ENCODE assay signal across 21 cellular contexts in the genomic region with DNA sequence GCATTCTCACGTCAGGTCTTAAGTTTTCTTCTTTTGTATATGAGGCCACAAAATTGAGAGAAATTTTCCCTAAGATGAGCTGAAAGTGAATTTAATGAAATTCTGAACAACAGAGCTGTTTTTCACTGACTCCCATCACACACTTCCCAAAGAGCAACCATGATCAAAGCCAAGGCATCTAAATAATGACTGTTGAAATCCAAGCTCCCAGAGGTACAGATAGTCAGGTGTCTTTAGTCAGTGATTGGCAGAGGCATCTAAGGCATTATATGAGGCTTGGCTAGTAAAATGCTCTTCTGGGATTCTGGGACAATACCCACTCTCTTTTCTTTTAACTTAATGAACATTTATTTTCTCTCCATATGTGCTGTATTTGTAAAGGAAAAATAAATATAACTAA. TPM values are rescaled to one million over a fixed set of nuclear protein-coding genes. Genes with fewer than 3 reads are reported as not detected.
DNase-seq lines count a peak whose midpoint lies in the region; ATAC-seq, FAIRE-seq and TF ChIP-seq lines count a peak whose summit lies in the region.
"Had no signal": no experiment of that assay in that cellular context is flagged by ENCODE, and none has a peak within 500 bp of the region (broad histone marks: within the 10 kb centered on the region; RNA-seq: fewer than 3 reads in every experiment).

No MANE protein-coding gene starts in this region.

- no peak for ATAC-seq in IMR-90 (ENCODE audit: low read depth)
- ATAC-seq: K562 had no signal

- no peak overlapping the region for H3K4me3 ChIP-seq in IMR-90 (ENCODE audit: insufficient read depth, low read depth, low read length)
- H3K4me3 ChIP-seq in H1 (ENCODE audit: extremely low read depth in 1 of 4, insufficient read depth in 2 of 4, low read depth in 3 of 4, low read length in 4 of 4), result no peak overlapping the region
- H3K4me3 ChIP-seq in smooth muscle cell, result peak overlapping the region; percentile 65
- H3K4me3 ChIP-seq: BLaER1, K562 had no signal

- intact Hi-C loops in IMR-90 (cut with micrococcal nuclease), result no loop called here

- H4K5ac ChIP-seq in IMR-90 (ENCODE audit: low read depth, low read length), result no peak overlapping the region
- no peak overlapping the region for H4K5ac ChIP-seq in H1 (ENCODE audit: insufficient read length, low read depth, low read length)

- in situ Hi-C loops in IMR-90 (cut with MboI; ENCODE audit: low sequenced_read_pairs), result loop anchor here (10.0 kb wide), 2 partner anchors 302 to 658 kb away; no protein-coding TSS in a partner anchor

- no peak overlapping the region for H2BK120ac ChIP-seq in IMR-90 (ENCODE audit: low read depth, low read length)
- no peak overlapping the region for H2BK120ac ChIP-seq in H1 (replicated peaks; ENCODE audit: low read depth, low read length)

- H4K8ac ChIP-seq in IMR-90 (ENCODE audit: low read depth in 2 of 2, low read length in 2 of 2) (no peak overlapping the region), H1 (ENCODE audit: extremely low read depth, insufficient read depth, low read length) (no peak overlapping the region)

- no peak overlapping the region for H3K9ac ChIP-seq in IMR-90 (ENCODE audit: low read depth, low read length)
- no peak overlapping the region for H3K9ac ChIP-seq in H1 (replicated peaks in 1 of 4; ENCODE audit: extremely low read depth in 1 of 4, low read depth in 3 of 4, low read length in 3 of 4)
- H3K9ac ChIP-seq in smooth muscle cell (ENCODE audit: low read depth), result no peak overlapping the region
- H3K9ac ChIP-seq: BLaER1 had no signal

- no peak overlapping the region for H2BK12ac ChIP-seq in H1 (ENCODE audit: low read depth, low read length)

- H3K27me3 ChIP-seq in IMR-90 (ENCODE audit: control insufficient read depth, insufficient read depth, low read length) (no peaks in the 10 kb centered on the region), H1 (replicated peaks in 1 of 4; ENCODE audit: control insufficient read depth in 3 of 4, extremely low read depth in 1 of 4, insufficient read depth in 3 of 4, low read length in 3 of 4) (peaks cover 49 to 61% (median 58%) of the 10 kb centered on the region in 4 experiments), smooth muscle cell (ENCODE audit: low read depth) (peaks cover 8% of the 10 kb centered on the region)

- FAIRE-seq in H1 (lab: Jason Lieb, UNC), result no peak
- FAIRE-seq: G401.6, GM12891, GM19239, K562 had no signal

- no peak overlapping the region for H3K18ac ChIP-seq in IMR-90 (ENCODE audit: low read depth, low read length)
- no peak overlapping the region for H3K18ac ChIP-seq in H1 (ENCODE audit: extremely low read depth, low read length)

- H4K91ac ChIP-seq in IMR-90 (ENCODE audit: insufficient read depth, low read depth, low read length), result no peak overlapping the region
- H4K91ac ChIP-seq in H1 (replicated peaks; ENCODE audit: insufficient read length, low read length), result no peak overlapping the region

- POLR2A ChIA-PET in IMR-90 (lab: Charles Lee; ENCODE audit: unreplicated experiment), result no interaction called here
- POLR2A ChIA-PET in H1 (lab: Charles Lee; ENCODE audit: partially characterized antibody), result interaction anchor here (0.8 to 8.9 kb wide), 8 partner anchors 7 to 392 kb away, joined by 3 to 70 read pairs (median 6); no protein-coding TSS in a partner anchor

- H3K23ac ChIP-seq in IMR-90 (ENCODE audit: low read depth, low read length), result no peak overlapping the region
- no peak overlapping the region for H3K23ac ChIP-seq in H1 (ENCODE audit: insufficient read length)

- DNase-seq in DMS153 treated with DMSO at 0.1 percent for 48 hours (lab: John Stamatoyannopoulos, UW; ENCODE audit: unreplicated experiment) (peak; percentile 19), DMS153 (lab: John Stamatoyannopoulos, UW) (no peak), IMR-90 (no peak), H1 (ENCODE audit: low read depth in 1 of 2, low spot score in 2 of 2) (no peak), smooth muscle cell (lab: John Stamatoyannopoulos, UW; ENCODE audit: unreplicated experiment) (no peak), T-helper 9 cell (no peak)
- DNase-seq in stimulated activated CD4-positive, alpha-beta T cell treated with anti-CD3 and anti-CD28 coated beads, Interleukin-4, amount 100 ng/mL, for 4 hours, result no peak
- no peak for DNase-seq in activated CD8-positive, alpha-beta memory T cell treated with anti-CD3 and anti-CD28 coated beads for 24 hours
- DNase-seq: Calu3; CD4-positive, alpha-beta memory T cell; GOT3; H9 had no signal

- no peaks in the 10 kb centered on the region for H3K79me2 ChIP-seq in H1 (ENCODE audit: control insufficient read depth in 1 of 2, insufficient read depth in 2 of 2, low read length in 2 of 2)
- peaks cover 18% of the 10 kb centered on the region for H3K79me2 ChIP-seq in smooth muscle cell (ENCODE audit: low read depth)

- H3K79me1 ChIP-seq in IMR-90 (ENCODE audit: low read depth in 1 of 2, low read length in 2 of 2) (peaks cover 0 to 20% of the 10 kb centered on the region in 2 experiments; a peak in 2 of 4 replicates), H1 (ENCODE audit: low read depth, low read length) (no peaks in the 10 kb centered on the region)

- H4K20me1 ChIP-seq in IMR-90 (ENCODE audit: insufficient read depth, low read length) (no peaks in the 10 kb centered on the region), H1 (replicated peaks in 1 of 2; ENCODE audit: control insufficient read depth in 1 of 2, insufficient read depth in 2 of 2, low read length in 2 of 2) (peaks cover 8 to 12% of the 10 kb centered on the region in 2 experiments), smooth muscle cell (ENCODE audit: low read depth) (no peaks in the 10 kb centered on the region)
- H4K20me1 ChIP-seq: BLaER1 had no signal

- TF ChIP-seq POLR2A in IMR-90 (IDR thresholded peaks at IDR 0.05; ENCODE audit: low read depth, low read length), result no peak
- peak in 1 of 2 experiments; percentile 43; a peak in 1 of 3 replicates for TF ChIP-seq POLR2A in H1 (IDR thresholded peaks at IDR 0.05; ENCODE audit: control extremely low read depth in 1 of 2, low read depth in 2 of 2, low read length in 2 of 2)

- CTCF ChIA-PET in IMR-90 (lab: Yijun Ruan, JAX), result interaction anchor here (1.5 kb wide), 1 partner anchor 153 kb away, joined by 3 read pairs; no protein-coding TSS in a partner anchor
- CTCF ChIA-PET in H1 (lab: Charles Lee; ENCODE audit: partially characterized antibody), result interaction anchor here (1.0 kb wide), 1 partner anchor 13 kb away, joined by 3 read pairs; no protein-coding TSS in a partner anchor

- no peak overlapping the region for H3K4me2 ChIP-seq in IMR-90 (ENCODE audit: low read depth, low read length)
- no peak overlapping the region for H3K4me2 ChIP-seq in H1 (ENCODE audit: insufficient read depth in 1 of 2, low read depth in 2 of 2, low read length in 2 of 2)
- no peak overlapping the region for H3K4me2 ChIP-seq in smooth muscle cell
- H3K4me2 ChIP-seq: BLaER1 had no signal

- H3K14ac ChIP-seq in IMR-90 (replicated peaks; ENCODE audit: low read depth, low read length), result no peak overlapping the region
- H3K14ac ChIP-seq in H1 (ENCODE audit: insufficient read length), result no peak overlapping the region

- no peak for TF ChIP-seq EP300 in H1 (IDR thresholded peaks at IDR 0.05; ENCODE audit: borderline replicate concordance in 1 of 2, low read depth in 2 of 2, low read length in 2 of 2)

- H2BK15ac ChIP-seq in IMR-90 (ENCODE audit: low read depth, low read length) (0 out of 3 replicates have a peak overlapping the region, but pooled peaks have one; percentile 31), H1 (ENCODE audit: low read length) (no peak overlapping the region)

- TF ChIP-seq CTCF in IMR-90 (conservative IDR thresholded peaks at IDR 0.05; ENCODE audit: low read depth, low read length) (no peak), H1 (IDR thresholded peaks at IDR 0.05; ENCODE audit: control extremely low read depth in 1 of 3, insufficient read depth in 1 of 3, low read depth in 1 of 3, low read length in 3 of 3) (no peak), smooth muscle cell (IDR thresholded peaks at IDR 0.05; ENCODE audit: borderline replicate concordance, insufficient read depth, poor library complexity, severe bottlenecking) (no peak)

- H3K23me2 ChIP-seq in H1 (ENCODE audit: low read depth, low read length), result peaks cover 12% of the 10 kb centered on the region

- H3K27ac ChIP-seq in IMR-90 (ENCODE audit: insufficient read depth, low read length), result no peak overlapping the region
- H3K27ac ChIP-seq in H1 (ENCODE audit: low read depth, low read length), result no peak overlapping the region
- no peak overlapping the region for H3K27ac ChIP-seq in smooth muscle cell (ENCODE audit: low read depth)
- H3K27ac ChIP-seq: 22Rv1, BLaER1 had no signal

- H3F3A ChIP-seq in smooth muscle cell (ENCODE audit: low read depth), result no peaks in the 10 kb centered on the region

- no peak overlapping the region for H3K4ac ChIP-seq in IMR-90 (ENCODE audit: low read depth, low read length)
- no peak overlapping the region for H3K4ac ChIP-seq in H1 (replicated peaks; ENCODE audit: insufficient read length, low read depth, low read length)

- H3K36me3 ChIP-seq in IMR-90 (ENCODE audit: control insufficient read depth, insufficient read depth, low read length), result no peaks in the 10 kb centered on the region
- peaks cover 0 to 5% (median 0%) of the 10 kb centered on the region in 4 experiments; a peak in 1 of 8 replicates for H3K36me3 ChIP-seq in H1 (ENCODE audit: control insufficient read depth in 2 of 4, insufficient read depth in 4 of 4, low read length in 3 of 4)
- no peaks in the 10 kb centered on the region for H3K36me3 ChIP-seq in smooth muscle cell (ENCODE audit: low read depth)
- H3K36me3 ChIP-seq: BLaER1 had no signal

- no peak overlapping the region for H2AK9ac ChIP-seq in IMR-90 (replicated peaks; ENCODE audit: low read depth, low read length, poor library complexity)

- no TSS peak for BruUV-seq in IMR-90 (replicated peaks; lab: Mats Ljungman, UMichigan)

- no peak for TF ChIP-seq RAD21 in IMR-90 (IDR thresholded peaks at IDR 0.05; ENCODE audit: low read length)
- TF ChIP-seq RAD21 in H1 (IDR thresholded peaks at IDR 0.05 in 1 of 2, conservative IDR thresholded peaks at IDR 0.05 in 1 of 2; ENCODE audit: low read depth in 2 of 2, low read length in 2 of 2), result no peak

- no CpG with 5 or more reads among the region's 1 CpG for WGBS in IMR-90 (ENCODE audit: extremely low coverage in 2 of 2, insufficient read length in 1 of 2), 2 experiments
- 86% methylated on average over 1 of the region's 1 CpG; no CpG with 5 or more reads in 1 of the 2 experiments for WGBS in H1 (ENCODE audit: extremely low coverage in 1 of 2, insufficient coverage in 1 of 2, insufficient read length in 1 of 2, insufficient replicate concordance in 2 of 2, low coverage in 1 of 2, low lambda C conversion rate in 2 of 2, missing lambda C conversion rate in 1 of 2), 2 experiments
- WGBS in smooth muscle cell (ENCODE audit: low lambda C conversion rate), result 100% methylated on average over 1 of the region's 1 CpG

- H2BK20ac ChIP-seq in IMR-90 (ENCODE audit: low read depth, low read length) (no peak overlapping the region), H1 (ENCODE audit: low read length) (no peak overlapping the region)

- dilution Hi-C loops in IMR-90 (cut with HindIII; ENCODE audit: low sequenced_read_pairs, unreplicated experiment), result no loop called here

- H2AFZ ChIP-seq in IMR-90 (replicated peaks; ENCODE audit: low read length, poor library complexity), result no peak overlapping the region
- H2AFZ ChIP-seq in H1 (ENCODE audit: low read length), result no peak overlapping the region
- no peak overlapping the region for H2AFZ ChIP-seq in smooth muscle cell (ENCODE audit: low read depth)

- H3K4me1 ChIP-seq in IMR-90 (ENCODE audit: control insufficient read depth, insufficient read depth, low read length) (peaks cover 11% of the 10 kb centered on the region; the same call in 1 of the 2 replicates), H1 (replicated peaks in 1 of 4; ENCODE audit: control insufficient read depth in 3 of 4, insufficient read depth in 4 of 4, low read length in 3 of 4) (peaks cover 3 to 20% (median 12%) of the 10 kb centered on the region in 4 experiments), smooth muscle cell (ENCODE audit: low read depth) (peaks cover 10% of the 10 kb centered on the region)
- H3K4me1 ChIP-seq: BLaER1 had no signal

- no peak overlapping the region for H3K56ac ChIP-seq in IMR-90 (ENCODE audit: extremely low read depth, insufficient read depth, low read length)
- no peak overlapping the region for H3K56ac ChIP-seq in H1 (replicated peaks; ENCODE audit: insufficient read length, low read depth, low read length)

- H2AK5ac ChIP-seq in IMR-90 (ENCODE audit: low read depth, low read length) (no peak overlapping the region), H1 (ENCODE audit: low read depth, low read length) (no peak overlapping the region)

- peaks cover 9% of the 10 kb centered on the region; the same call in 1 of the 2 replicates for H3K9me1 ChIP-seq in IMR-90 (ENCODE audit: insufficient read depth, low read length)

- H3K9me3 ChIP-seq in IMR-90 (ENCODE audit: control insufficient read depth, insufficient read depth, low read length) (peaks cover 2% of the 10 kb centered on the region; the same call in 1 of the 2 replicates), H1 (ENCODE audit: insufficient read depth in 2 of 2, low read depth in 1 of 2, low read length in 1 of 2) (peaks cover 4 to 10% of the 10 kb centered on the region in 2 experiments; a peak in 2 of 4 replicates), smooth muscle cell (replicated peaks; ENCODE audit: low read depth) (no peaks in the 10 kb centered on the region)

- H2BK5ac ChIP-seq in IMR-90 (ENCODE audit: low read depth, low read length, poor library complexity, severe bottlenecking) (no peak overlapping the region), H1 (ENCODE audit: low read depth, low read length) (no peak overlapping the region)

RNA-seq across cellular contexts. Expression of a gene that starts 1.0 kb away (rescaled TPM):
- 1.1 and 1.4 TPM in 2 replicates for total RNA-seq in IMR-90 (2012; rRNA removed)
- 5.5 and 5.6 TPM in 2 replicates for polyA plus RNA-seq in IMR-90 (2012; rRNA removed)
- polyA plus RNA-seq in IMR-90 (2012; cell fraction: cytosol; rRNA removed), result 3.2 and 4.9 TPM in 2 replicates
- 4.7 and 4.8 TPM in 2 replicates for polyA plus RNA-seq in IMR-90 (2012; cell fraction: nucleus; rRNA removed; ENCODE audit: low replicate concordance)
- total RNA-seq in H1 (2021; fragmentation: NEBNext Ultra II Directional; extraction: Animal tissue kit (Norgen Biotek cat#: 25700)), result 0.75 and 0.93 TPM in 2 replicates
- 0.82 and 1.3 TPM in 2 replicates for polyA plus RNA-seq in H1 (2011; rRNA removed)
- 0.63 TPM for polyA plus RNA-seq in H1 (2011; cell fraction: cytosol; rRNA removed)
- 2.7 TPM for polyA plus RNA-seq in H1 (2011; cell fraction: nucleus; rRNA removed)
- polyA plus RNA-seq in H1 (2012, experiment 1 of 2), result 0.52 to 0.83 TPM (median 0.59 TPM) in 4 replicates
- 0.24 TPM for polyA plus RNA-seq in H1 (2012, experiment 2 of 2)
- 0.79 TPM for polyA plus RNA-seq in H1 (2013, experiment 1 of 2)
- 0.72 TPM for polyA plus RNA-seq in H1 (2013, experiment 2 of 2)
- 0.85 and 1.4 TPM in 2 replicates for polyA minus RNA-seq in H1 (2011; rRNA and poly(A)+ RNA removed)
- polyA minus RNA-seq in H1 (2011; cell fraction: cytosol; rRNA and poly(A)+ RNA removed), result 1.5 TPM
- 2.4 TPM for polyA minus RNA-seq in H1 (2011; cell fraction: nucleus; rRNA and poly(A)+ RNA removed)
- 11.3 and 11.5 TPM in 2 replicates for total RNA-seq in smooth muscle cell
- 12.3 and 12.6 TPM in 2 replicates for polyA plus RNA-seq in smooth muscle cell
- total RNA-seq: CD4-positive, alpha-beta memory T cell; K562 had no signal
- polyA plus RNA-seq: CD14-positive monocyte; CD4-positive, alpha-beta memory T cell; K562 had no signal

RNA-seq across cellular contexts. Expression of a gene that starts 49.2 kb away (rescaled TPM):
- 2.8 and 3.0 TPM in 2 replicates for total RNA-seq in IMR-90 (2012; rRNA removed)
- 5.7 and 6.2 TPM in 2 replicates for polyA plus RNA-seq in IMR-90 (2012; rRNA removed)
- polyA plus RNA-seq in IMR-90 (2012; cell fraction: cytosol; rRNA removed), result 4.6 and 5.4 TPM in 2 replicates
- 1.4 and 2.9 TPM in 2 replicates for polyA plus RNA-seq in IMR-90 (2012; cell fraction: nucleus; rRNA removed; ENCODE audit: low replicate concordance)
- 0.13 TPM in 2 replicates for total RNA-seq in H1 (2021; fragmentation: NEBNext Ultra II Directional; extraction: Animal tissue kit (Norgen Biotek cat#: 25700))
- polyA plus RNA-seq in H1 (2011; rRNA removed), result 0.09 and 0.17 TPM in 2 replicates
- polyA plus RNA-seq in H1 (2011; cell fraction: cytosol; rRNA removed), result 0.16 TPM
- 0.11 TPM for polyA plus RNA-seq in H1 (2011; cell fraction: nucleus; rRNA removed)
- polyA plus RNA-seq in H1 (2012, experiment 1 of 2), result 0.15 to 0.17 TPM in 2 of 4 replicates, not detected in the others
- 0.10 TPM for polyA plus RNA-seq in H1 (2012, experiment 2 of 2)
- 0.06 TPM for polyA plus RNA-seq in H1 (2013, experiment 1 of 2)
- polyA plus RNA-seq in H1 (2013, experiment 2 of 2), result 0.04 TPM
- polyA minus RNA-seq in H1 (2011; rRNA and poly(A)+ RNA removed), result not detected in 2 replicates
- polyA minus RNA-seq in H1 (2011; cell fraction: cytosol; rRNA and poly(A)+ RNA removed), result not detected
- not detected for polyA minus RNA-seq in H1 (2011; cell fraction: nucleus; rRNA and poly(A)+ RNA removed)
- total RNA-seq in smooth muscle cell, result 12.0 and 13.0 TPM in 2 replicates
- polyA plus RNA-seq in smooth muscle cell, result 15.6 and 23.8 TPM in 2 replicates
- total RNA-seq: A673; Calu3; CD4-positive, alpha-beta memory T cell; H9; HT-29; K562 had no signal
- polyA plus RNA-seq: CD14-positive monocyte; CD4-positive, alpha-beta memory T cell; K562 had no signal
